In genomic region chr1:232575524-232576040, GRCh38 we compare ENCODE assay signal across 1 cellular context.
TF ChIP-seq lines count a peak whose summit lies in the region.

No MANE protein-coding gene starts in this region.

TF ChIP-seq in K562, 482 proteins besides CTCF, POLR2A, EP300 and RAD21 (continued from another document):
- no peak for TF ChIP-seq ZNF586 (CRISPR knock-in tag; conservative IDR thresholded peaks at IDR 0.05)
- TF ChIP-seq NFIC (IDR thresholded peaks at IDR 0.05) = 0 out of 2 replicates have a peak, but pooled peaks have one; percentile 11
- no peak for TF ChIP-seq SMAD3 (CRISPR knock-in tag; conservative IDR thresholded peaks at IDR 0.05)
